ENCODE assay signal across 8 cellular contexts in the genomic region with DNA sequence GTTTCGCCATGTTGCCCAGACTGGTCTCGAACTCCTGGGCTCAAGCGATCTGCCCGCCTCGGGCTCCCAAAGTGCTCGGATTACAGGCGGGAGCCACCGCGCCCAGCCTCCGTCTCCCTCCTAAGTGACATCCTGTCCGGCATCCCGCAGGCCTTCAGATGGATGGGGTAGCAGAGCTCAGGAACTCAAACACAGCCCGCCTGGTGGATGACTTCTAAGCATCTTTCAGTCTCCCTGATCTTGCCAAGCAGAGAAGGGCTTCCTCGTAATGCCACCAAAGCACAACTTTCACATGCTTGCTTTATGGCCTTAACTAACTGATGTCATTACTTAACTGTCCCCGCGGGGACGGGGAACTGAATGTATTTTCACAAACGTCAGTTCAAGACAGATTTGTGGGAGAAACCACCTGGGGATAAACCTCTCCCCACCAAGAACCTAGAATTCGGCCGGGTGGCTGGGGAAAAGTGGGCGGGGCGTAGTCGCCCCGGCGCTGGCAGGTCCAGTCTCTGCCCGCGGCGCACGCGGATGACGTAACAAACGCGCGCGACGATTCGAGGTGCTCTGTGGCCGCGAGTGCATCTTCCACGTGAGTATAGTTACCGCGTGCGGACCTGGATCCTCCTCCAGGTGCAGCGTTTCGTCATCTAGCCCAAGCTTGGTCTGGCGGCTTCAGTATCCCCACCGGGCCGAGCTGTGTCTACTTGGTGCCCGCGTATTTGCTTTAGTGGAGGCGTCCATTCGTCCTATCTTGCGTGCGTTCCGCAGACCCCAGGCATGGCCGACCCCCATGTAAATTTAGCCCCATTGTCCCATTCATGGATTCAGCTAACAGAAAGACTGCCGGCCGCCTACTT. TPM values are rescaled to one million over a fixed set of nuclear protein-coding genes. Genes with fewer than 3 reads are reported as not detected.
DNase-seq lines count a peak whose midpoint lies in the region; ATAC-seq, FAIRE-seq and TF ChIP-seq lines count a peak whose summit lies in the region.

A gene with protein sequence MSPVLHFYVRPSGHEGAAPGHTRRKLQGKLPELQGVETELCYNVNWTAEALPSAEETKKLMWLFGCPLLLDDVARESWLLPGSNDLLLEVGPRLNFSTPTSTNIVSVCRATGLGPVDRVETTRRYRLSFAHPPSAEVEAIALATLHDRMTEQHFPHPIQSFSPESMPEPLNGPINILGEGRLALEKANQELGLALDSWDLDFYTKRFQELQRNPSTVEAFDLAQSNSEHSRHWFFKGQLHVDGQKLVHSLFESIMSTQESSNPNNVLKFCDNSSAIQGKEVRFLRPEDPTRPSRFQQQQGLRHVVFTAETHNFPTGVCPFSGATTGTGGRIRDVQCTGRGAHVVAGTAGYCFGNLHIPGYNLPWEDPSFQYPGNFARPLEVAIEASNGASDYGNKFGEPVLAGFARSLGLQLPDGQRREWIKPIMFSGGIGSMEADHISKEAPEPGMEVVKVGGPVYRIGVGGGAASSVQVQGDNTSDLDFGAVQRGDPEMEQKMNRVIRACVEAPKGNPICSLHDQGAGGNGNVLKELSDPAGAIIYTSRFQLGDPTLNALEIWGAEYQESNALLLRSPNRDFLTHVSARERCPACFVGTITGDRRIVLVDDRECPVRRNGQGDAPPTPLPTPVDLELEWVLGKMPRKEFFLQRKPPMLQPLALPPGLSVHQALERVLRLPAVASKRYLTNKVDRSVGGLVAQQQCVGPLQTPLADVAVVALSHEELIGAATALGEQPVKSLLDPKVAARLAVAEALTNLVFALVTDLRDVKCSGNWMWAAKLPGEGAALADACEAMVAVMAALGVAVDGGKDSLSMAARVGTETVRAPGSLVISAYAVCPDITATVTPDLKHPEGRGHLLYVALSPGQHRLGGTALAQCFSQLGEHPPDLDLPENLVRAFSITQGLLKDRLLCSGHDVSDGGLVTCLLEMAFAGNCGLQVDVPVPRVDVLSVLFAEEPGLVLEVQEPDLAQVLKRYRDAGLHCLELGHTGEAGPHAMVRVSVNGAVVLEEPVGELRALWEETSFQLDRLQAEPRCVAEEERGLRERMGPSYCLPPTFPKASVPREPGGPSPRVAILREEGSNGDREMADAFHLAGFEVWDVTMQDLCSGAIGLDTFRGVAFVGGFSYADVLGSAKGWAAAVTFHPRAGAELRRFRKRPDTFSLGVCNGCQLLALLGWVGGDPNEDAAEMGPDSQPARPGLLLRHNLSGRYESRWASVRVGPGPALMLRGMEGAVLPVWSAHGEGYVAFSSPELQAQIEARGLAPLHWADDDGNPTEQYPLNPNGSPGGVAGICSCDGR (N-terminal part only) (plus strand): TSS at position 539 of the 857 bp plus-strand sequence. CDS start 4,649 bp downstream, outside the sequence.

- peak within 1 kb of the TSS; percentile 94 for H2BK12ac ChIP-seq in H1 (ENCODE audit: low read depth, low read length)
- H2BK12ac ChIP-seq in mesenchymal stem cell (ENCODE audit: low read length in 2 of 2): no peak within 1 kb of the TSS

- H2AFZ ChIP-seq in H1 (ENCODE audit: low read length): peak within 1 kb of the TSS; percentile 16; the same call in 1 of the 2 replicates
- peak within 1 kb of the TSS; percentile 74 for H2AFZ ChIP-seq in mesenchymal stem cell (ENCODE audit: low read depth, low read length)

- peaks cover 0 to 6% (median 3%) of the 10 kb centered on the region in 4 experiments; a peak in 5 of 7 replicates for H3K4me1 ChIP-seq in H1 (replicated peaks in 1 of 4; ENCODE audit: control insufficient read depth in 3 of 4, insufficient read depth in 4 of 4, low read length in 3 of 4)
- peaks cover 5% of the 10 kb centered on the region for H3K4me1 ChIP-seq in mesenchymal stem cell (ENCODE audit: control insufficient read depth, insufficient read depth, low read depth, low read length)

- H3K27me3 ChIP-seq in H1 (replicated peaks in 1 of 4; ENCODE audit: control insufficient read depth in 3 of 4, extremely low read depth in 1 of 4, insufficient read depth in 3 of 4, low read length in 3 of 4): no peaks in the 10 kb centered on the region
- no peaks in the 10 kb centered on the region for H3K27me3 ChIP-seq in mesenchymal stem cell (ENCODE audit: control insufficient read depth in 1 of 2, insufficient read depth in 1 of 2, low read length in 2 of 2)

- H3K18ac ChIP-seq in H1 (ENCODE audit: extremely low read depth, low read length): peak within 1 kb of the TSS; percentile 99
- H3K18ac ChIP-seq in mesenchymal stem cell (ENCODE audit: low read depth in 1 of 2, low read length in 2 of 2): peak within 1 kb of the TSS in 1 of 2 experiments; percentile 65

- POLR2A ChIA-PET in H1 (lab: Charles Lee; ENCODE audit: partially characterized antibody): interaction anchor here (0.8 to 66.3 kb wide), 25 partner anchors 6 to 157 kb away, joined by 3 to 1521 read pairs (median 4); a partner anchor contains a TSS

- H3K27ac ChIP-seq in H1 (ENCODE audit: low read depth, low read length) (peak within 1 kb of the TSS; percentile 94), mesenchymal stem cell (ENCODE audit: low read length, poor library complexity, severe bottlenecking) (peak within 1 kb of the TSS; percentile 84)

- H3K23me2 ChIP-seq in H1 (ENCODE audit: low read depth, low read length): peaks cover 18% of the 10 kb centered on the region

- H2BK15ac ChIP-seq in H1 (ENCODE audit: low read length) (peak within 1 kb of the TSS; percentile 99), mesenchymal stem cell (ENCODE audit: low read depth, poor library complexity, severe bottlenecking) (no peak within 1 kb of the TSS)

- peak; percentile 71 to 94 for TF ChIP-seq POLR2A in H1 (IDR thresholded peaks at IDR 0.05; ENCODE audit: control extremely low read depth in 1 of 2, low read depth in 2 of 2, low read length in 2 of 2)

- H4K91ac ChIP-seq in H1 (replicated peaks; ENCODE audit: insufficient read length, low read length) (peak within 1 kb of the TSS; percentile 59), mesenchymal stem cell (ENCODE audit: low read length) (peak within 1 kb of the TSS; percentile 53)

- H2AK5ac ChIP-seq in H1 (ENCODE audit: low read depth, low read length) (peak within 1 kb of the TSS; percentile 70; the same call in 1 of the 2 replicates), mesenchymal stem cell (ENCODE audit: low read length, severe bottlenecking) (no peak within 1 kb of the TSS)

- TF ChIP-seq CTCF in H1 (IDR thresholded peaks at IDR 0.05; ENCODE audit: control extremely low read depth in 1 of 3, insufficient read depth in 1 of 3, low read depth in 1 of 3, low read length in 3 of 3): no peak

- peak within 1 kb of the TSS; percentile 95 for H4K5ac ChIP-seq in H1 (ENCODE audit: insufficient read length, low read depth, low read length)

- H2BK120ac ChIP-seq in H1 (replicated peaks; ENCODE audit: low read depth, low read length) (peak within 1 kb of the TSS; percentile 73), mesenchymal stem cell (ENCODE audit: low read depth, low read length) (no peak within 1 kb of the TSS)

- DNase-seq in CD1c-positive myeloid dendritic cell (ENCODE audit: extremely low spot score): peak; percentile 98
- DNase-seq in HT1080 (ENCODE audit: low read depth): peak; percentile 84
- DNase-seq in NOMO-1 treated with DMSO at 0.1 percent for 48 hours (lab: John Stamatoyannopoulos, UW; ENCODE audit: unreplicated experiment): peak; percentile 83
- DNase-seq in activated CD8-positive, alpha-beta memory T cell treated with anti-CD3 and anti-CD28 coated beads for 48 hours (ENCODE audit: low read depth in 2 of 3, low spot score in 2 of 3): peak; percentile 91 to 99 (median 98)
- peak; percentile 77 to 99 for DNase-seq in H1 (ENCODE audit: low read depth in 1 of 2, low spot score in 2 of 2)
- peak; percentile 94 for DNase-seq in mesenchymal stem cell
- DNase-seq in stimulated activated CD8-positive, alpha-beta memory T cell treated with anti-CD3 and anti-CD28 coated beads, Interleukin-12 subunit alpha, Interleukin-12 subunit beta, amount 100 ng/mL, for 1 hour (ENCODE audit: low read depth): peak; percentile 95

- peak within 1 kb of the TSS; percentile 83 for H3K56ac ChIP-seq in H1 (replicated peaks; ENCODE audit: insufficient read length, low read depth, low read length)

- H2BK20ac ChIP-seq in H1 (ENCODE audit: low read length): no peak within 1 kb of the TSS

- FAIRE-seq in H1 (lab: Jason Lieb, UNC): no peak

- 0% methylated on average over 58 of the region's 58 CpGs; no CpG with 5 or more reads in 1 of the 2 experiments for WGBS in H1 (ENCODE audit: extremely low coverage in 1 of 2, insufficient coverage in 1 of 2, insufficient read length in 1 of 2, insufficient replicate concordance in 2 of 2, low coverage in 1 of 2, low lambda C conversion rate in 2 of 2, missing lambda C conversion rate in 1 of 2), 2 experiments
- WGBS in mesenchymal stem cell: under 1% methylated on average over 58 of the region's 58 CpGs

- peak; percentile 44 for ATAC-seq in GM19438 (IDR thresholded peaks at IDR 0.05; ENCODE audit: low read depth, unreplicated experiment)

- peak within 1 kb of the TSS; percentile 93 to 99 (median 96) for H3K4me3 ChIP-seq in H1 (ENCODE audit: extremely low read depth in 1 of 4, insufficient read depth in 2 of 4, low read depth in 3 of 4, low read length in 4 of 4)
- peak within 1 kb of the TSS; percentile 88 to 99 for H3K4me3 ChIP-seq in mesenchymal stem cell (ENCODE audit: insufficient read depth in 1 of 2, low read depth in 1 of 2, low read length in 2 of 2)

- no peaks in the 10 kb centered on the region for H3K9me3 ChIP-seq in H1 (ENCODE audit: insufficient read depth in 2 of 2, low read depth in 1 of 2, low read length in 1 of 2)
- H3K9me3 ChIP-seq in mesenchymal stem cell (ENCODE audit: control insufficient read depth, low read length): no peaks in the 10 kb centered on the region

- H3K79me1 ChIP-seq in H1 (ENCODE audit: low read depth, low read length): peaks cover 6% of the 10 kb centered on the region; the same call in 1 of the 2 replicates
- peaks cover 37% of the 10 kb centered on the region for H3K79me1 ChIP-seq in mesenchymal stem cell (replicated peaks; ENCODE audit: low read length, poor library complexity, severe bottlenecking)

- peaks cover 28 to 65% of the 10 kb centered on the region in 2 experiments for H3K79me2 ChIP-seq in H1 (ENCODE audit: control insufficient read depth in 1 of 2, insufficient read depth in 2 of 2, low read length in 2 of 2)

- peaks cover 0 to 2% of the 10 kb centered on the region in 2 experiments for H4K20me1 ChIP-seq in H1 (replicated peaks in 1 of 2; ENCODE audit: control insufficient read depth in 1 of 2, insufficient read depth in 2 of 2, low read length in 2 of 2)

- H4K8ac ChIP-seq in H1 (ENCODE audit: extremely low read depth, insufficient read depth, low read length) (peak within 1 kb of the TSS; percentile 100), mesenchymal stem cell (ENCODE audit: low read length) (peak within 1 kb of the TSS; percentile 95)

- H3K4ac ChIP-seq in H1 (replicated peaks; ENCODE audit: insufficient read length, low read depth, low read length) (peak within 1 kb of the TSS; percentile 96), mesenchymal stem cell (ENCODE audit: low read depth in 1 of 2, low read length in 2 of 2) (no peak within 1 kb of the TSS)

- H3K9ac ChIP-seq in H1 (replicated peaks in 1 of 4; ENCODE audit: extremely low read depth in 1 of 4, low read depth in 3 of 4, low read length in 3 of 4) (peak within 1 kb of the TSS; percentile 83 to 96 (median 95)), mesenchymal stem cell (ENCODE audit: low read length) (peak within 1 kb of the TSS; percentile 97)

- H2BK5ac ChIP-seq in H1 (ENCODE audit: low read depth, low read length) (peak within 1 kb of the TSS; percentile 99), mesenchymal stem cell (ENCODE audit: low read depth, low read length, poor library complexity, severe bottlenecking) (no peak within 1 kb of the TSS)

- no peak for TF ChIP-seq RAD21 in H1 (IDR thresholded peaks at IDR 0.05 in 1 of 2, conservative IDR thresholded peaks at IDR 0.05 in 1 of 2; ENCODE audit: low read depth in 2 of 2, low read length in 2 of 2)

- H3K36me3 ChIP-seq in H1 (ENCODE audit: control insufficient read depth in 2 of 4, insufficient read depth in 4 of 4, low read length in 3 of 4) (peaks cover 0 to 9% (median 3%) of the 10 kb centered on the region in 4 experiments; a peak in 4 of 8 replicates), mesenchymal stem cell (ENCODE audit: control insufficient read depth in 1 of 2, insufficient read depth in 2 of 2, low read depth in 1 of 2, low read length in 2 of 2) (peaks cover 2 to 10% of the 10 kb centered on the region in 2 experiments)

- H3K4me2 ChIP-seq in H1 (ENCODE audit: insufficient read depth in 1 of 2, low read depth in 2 of 2, low read length in 2 of 2) (peak within 1 kb of the TSS; percentile 93), mesenchymal stem cell (ENCODE audit: low read length, poor library complexity, severe bottlenecking) (peak within 1 kb of the TSS; percentile 95)

- H3K14ac ChIP-seq in H1 (ENCODE audit: insufficient read length) (peak within 1 kb of the TSS; percentile 94), mesenchymal stem cell (ENCODE audit: low read length in 2 of 2) (peak within 1 kb of the TSS in 1 of 2 experiments; percentile 66)

- TF ChIP-seq EP300 in H1 (IDR thresholded peaks at IDR 0.05; ENCODE audit: borderline replicate concordance in 1 of 2, low read depth in 2 of 2, low read length in 2 of 2): no peak

- CTCF ChIA-PET in H1 (lab: Charles Lee; ENCODE audit: partially characterized antibody): interaction anchor here (0.7 to 1.6 kb wide), 6 partner anchors 14 to 108 kb away, joined by 3 to 5 read pairs (median 3); a partner anchor contains a TSS

- H3K23ac ChIP-seq in H1 (ENCODE audit: insufficient read length) (peak within 1 kb of the TSS; percentile 77), mesenchymal stem cell (ENCODE audit: low read length in 2 of 2) (no peak within 1 kb of the TSS)

RNA-seq across cellular contexts. Expression of the gene that starts here (rescaled TPM):
- total RNA-seq in HT1080 (2014; rRNA removed; shearing (Covaris generic)): 55.3 and 55.4 TPM in 2 replicates
- 21.2 and 23.4 TPM in 2 replicates for polyA plus RNA-seq in HT1080 (2015; cell fraction: cytosol; rRNA removed)
- 144 and 146 TPM in 2 replicates for polyA plus RNA-seq in HT1080 (2015; cell fraction: nucleus; rRNA removed)
- total RNA-seq in H1 (2021; fragmentation: NEBNext Ultra II Directional; extraction: Animal tissue kit (Norgen Biotek cat#: 25700)): 238 and 248 TPM in 2 replicates
- 88.4 and 120 TPM in 2 replicates for polyA plus RNA-seq in H1 (2011; rRNA removed)
- polyA plus RNA-seq in H1 (2011; cell fraction: cytosol; rRNA removed): 82.0 TPM
- polyA plus RNA-seq in H1 (2011; cell fraction: nucleus; rRNA removed): 363 TPM
- 107 to 119 TPM (median 115 TPM) in 4 replicates for polyA plus RNA-seq in H1 (2012, experiment 1 of 2)
- 124 TPM for polyA plus RNA-seq in H1 (2012, experiment 2 of 2)
- polyA plus RNA-seq in H1 (2013, experiment 1 of 2): 71.8 TPM
- polyA plus RNA-seq in H1 (2013, experiment 2 of 2): 62.8 TPM
- 219 and 271 TPM in 2 replicates for polyA minus RNA-seq in H1 (2011; rRNA and poly(A)+ RNA removed)
- 89.1 TPM for polyA minus RNA-seq in H1 (2011; cell fraction: cytosol; rRNA and poly(A)+ RNA removed)
- 167 TPM for polyA minus RNA-seq in H1 (2011; cell fraction: nucleus; rRNA and poly(A)+ RNA removed)
- polyA plus RNA-seq in mesenchymal stem cell (2013, experiment 1 of 2): 7.3 TPM
- polyA plus RNA-seq in mesenchymal stem cell (2013, experiment 2 of 2): 6.8 TPM

Comparison
In these comparisons a context has a peak if more than half of its experiments do, and no peak if none do; other contexts are left out.
1. Peak in every context shown above with its lines: DNase-seq, ATAC-seq, H3K4me3 ChIP-seq and H3K27ac ChIP-seq.